ENCODE assay signal across 9 cellular contexts in genomic region chr3:39147711-39148115, GRCh38. TPM values are rescaled to one million over a fixed set of nuclear protein-coding genes. Genes with fewer than 3 reads are reported as not detected.
DNase-seq lines count a peak whose midpoint lies in the region; ATAC-seq lines count a peak whose summit lies in the region.
"Had no signal": no experiment of that assay in that cellular context is flagged by ENCODE, and none has a peak within 500 bp of the region (broad histone marks: within the 10 kb centered on the region; RNA-seq: fewer than 3 reads in every experiment).

No MANE protein-coding gene starts in this region.

- DNase-seq in DMS 273 (lab: John Stamatoyannopoulos, UW; ENCODE audit: unreplicated experiment), result peak; percentile 67
- DNase-seq in DMS 273 treated with DMSO at 0.1 percent for 48 hours (lab: John Stamatoyannopoulos, UW), result no peak
- peak; percentile 60 for DNase-seq in RPMI7951 (ENCODE audit: low read depth)
- DNase-seq in cerebellar cortex (ENCODE audit: low spot score), result peak; percentile 19
- DNase-seq in myocyte (ENCODE audit: low read depth), result peak; percentile 39
- DNase-seq in hippocampal formation (lab: John Stamatoyannopoulos, UW), result no peak

- ATAC-seq in HG02571 (IDR thresholded peaks at IDR 0.05; ENCODE audit: unreplicated experiment) (peak; percentile 15), HG02884 (IDR thresholded peaks at IDR 0.05; ENCODE audit: unreplicated experiment) (no peak)

RNA-seq across cellular contexts. Expression of gene CSRNP1, which starts 5.7 kb away (rescaled TPM):
- 7.4 and 8.2 TPM in 2 replicates for total RNA-seq in RPMI7951 (2014; rRNA removed; shearing (Covaris generic))
- 10.6 and 13.7 TPM in 2 replicates for total RNA-seq in myocyte
- 19.7 TPM for polyA plus RNA-seq in myocyte (2012)

RNA-seq across cellular contexts. Expression of gene TTC21A, which starts 40.2 kb away (rescaled TPM):
- 0.60 and 1.2 TPM in 2 replicates for total RNA-seq in RPMI7951 (2014; rRNA removed; shearing (Covaris generic))
- total RNA-seq in myocyte, result 1.7 and 2.7 TPM in 2 replicates
- 5.0 TPM for polyA plus RNA-seq in myocyte (2012)

RNA-seq across cellular contexts. Expression of gene GORASP1, which starts 40.3 kb away (rescaled TPM):
- 27.9 and 29.2 TPM in 2 replicates for total RNA-seq in RPMI7951 (2014; rRNA removed; shearing (Covaris generic))
- total RNA-seq in myocyte, result 50.7 and 56.9 TPM in 2 replicates
- polyA plus RNA-seq in myocyte (2012), result 56.3 TPM

RNA-seq across cellular contexts. Expression of gene XIRP1, which starts 44.7 kb away (rescaled TPM):
- 0.12 TPM in 1 of 2 replicates, not detected in the other for total RNA-seq in RPMI7951 (2014; rRNA removed; shearing (Covaris generic))
- 104 and 142 TPM in 2 replicates for total RNA-seq in myocyte
- 21.6 TPM for polyA plus RNA-seq in myocyte (2012)
- total RNA-seq: dermis microvascular lymphatic vessel endothelial cell had no signal

Comparison
In these comparisons a context has a peak if more than half of its experiments do, and no peak if none do; other contexts are left out.
1. DNase-seq: peak in DMS 273 (single experiment), RPMI7951 (single experiment), cerebellar cortex (single experiment) and myocyte (single experiment); none in DMS 273 treated with DMSO at 0.1 percent for 48 hours (single experiment) and hippocampal formation (0 of 2).